25 cellular contexts compared by ENCODE assay signal in the genomic region with DNA sequence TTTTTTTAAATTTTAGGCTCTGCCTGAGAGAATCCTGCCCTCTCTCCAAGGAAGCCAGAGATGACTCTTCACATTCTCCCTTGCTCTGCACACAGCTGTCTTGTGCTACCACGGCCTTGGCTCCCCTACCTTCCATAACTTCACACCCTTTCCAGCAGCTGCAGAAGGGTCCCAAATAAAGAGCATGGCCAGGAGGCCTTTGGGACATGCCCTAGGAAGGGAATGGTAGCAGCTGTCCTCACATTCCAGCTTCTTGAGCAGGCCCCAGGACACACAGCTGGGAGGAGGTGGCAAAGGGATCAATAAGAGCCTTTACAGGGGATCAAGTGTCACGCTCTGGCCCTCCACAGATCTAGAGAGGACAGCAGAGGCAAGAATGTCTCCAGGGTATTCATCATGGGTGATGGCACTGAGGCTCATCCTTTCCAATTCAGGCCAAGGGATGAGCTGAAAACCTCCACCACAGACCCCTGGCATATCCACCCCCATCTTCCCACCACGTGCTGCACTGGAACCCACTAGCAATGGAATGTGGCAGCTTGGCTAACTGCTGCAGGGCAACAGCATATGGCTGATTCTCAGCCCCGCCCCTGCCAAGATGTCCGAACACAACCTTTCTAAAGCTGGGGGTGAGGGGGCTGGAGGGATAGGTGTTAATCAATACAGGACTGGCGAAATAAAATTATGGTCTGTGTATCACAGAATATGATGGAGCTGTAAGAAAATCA. TPM values are rescaled to one million over a fixed set of nuclear protein-coding genes. Genes with fewer than 3 reads are reported as not detected.
DNase-seq lines count a peak whose midpoint lies in the region; ATAC-seq and TF ChIP-seq lines count a peak whose summit lies in the region.
"Had no signal": no experiment of that assay in that cellular context is flagged by ENCODE, and none has a peak within 500 bp of the region (broad histone marks: within the 10 kb centered on the region; RNA-seq: fewer than 3 reads in every experiment).

No MANE protein-coding gene starts in this region.

- TF ChIP-seq POLR2A in heart left ventricle (IDR thresholded peaks at IDR 0.05): no peak

- H3K4me1 ChIP-seq in left ventricle myocardium inferior: peaks cover 28% of the 10 kb centered on the region
- peaks cover 0 to 20% (median 2%) of the 10 kb centered on the region in 12 donors for H3K4me1 ChIP-seq in heart left ventricle
- H3K4me1 ChIP-seq: testis had no signal

- TF ChIP-seq CTCF in left ventricle myocardium inferior (IDR thresholded peaks at IDR 0.05; ENCODE audit: borderline replicate concordance) (no peak), heart left ventricle (IDR thresholded peaks at IDR 0.05) (no peak)

- no peak overlapping the region for H3K4me3 ChIP-seq in left ventricle myocardium inferior
- no peak overlapping the region for H3K4me3 ChIP-seq in heart left ventricle
- H3K4me3 ChIP-seq: coronary artery, testis had no signal

- H3K27me3 ChIP-seq in left ventricle myocardium inferior (ENCODE audit: low read depth) (no peaks in the 10 kb centered on the region), heart left ventricle (no peaks in the 10 kb centered on the region)
- H3K27me3 ChIP-seq: brain microvascular endothelial cell, testis had no signal

- H3K9me3 ChIP-seq in left ventricle myocardium inferior (replicated peaks): no peaks in the 10 kb centered on the region
- no peaks in the 10 kb centered on the region for H3K9me3 ChIP-seq in heart left ventricle
- H3K9me3 ChIP-seq: testis had no signal

- intact Hi-C loops in left ventricle myocardium inferior (cut with micrococcal nuclease): loop anchor here (5.0 kb wide), 1 partner anchor 184 kb away; no protein-coding TSS in a partner anchor
- intact Hi-C loops in heart left ventricle (cut with DNase I): loop anchor here (2.0 to 10.0 kb wide), 7 partner anchors 114 to 314 kb away; no protein-coding TSS in a partner anchor

- peak overlapping the region; percentile 19 for H3K27ac ChIP-seq in left ventricle myocardium inferior (replicated peaks)
- H3K27ac ChIP-seq in heart left ventricle: peak overlapping the region in 4 of 12 donors; percentile 2 to 28 (median 20)
- peak overlapping the region; percentile 7 for H3K27ac ChIP-seq in angular gyrus (ENCODE audit: low read depth, low read length)
- H3K27ac ChIP-seq: brain microvascular endothelial cell, coronary artery, testis had no signal

- no peaks in the 10 kb centered on the region for H3K9me3 Mint-ChIP-seq in stimulated activated memory B cell treated with anti-CD40 and anti-IgM and Interleukin-4, amounts not matched to agents 10 μg/mL and 1 μg/mL and 100 μg/mL, for 72 hours
- H3K9me3 Mint-ChIP-seq: activated CD4-positive, alpha-beta memory T cell treated with anti-CD3 and anti-CD28 coated beads for 36 hours; activated T-cell treated with anti-CD3 and anti-CD28 coated beads, Interleukin-2, amount 50 U/mL, for 4 hours; CD4-positive, alpha-beta T cell; memory B cell; naive thymus-derived CD8-positive, alpha-beta T cell; T-helper 1 cell treated with Interleukin-12 subunit alpha and Interleukin-12 subunit beta and Interleukin-4 antibody, amounts not matched to agents 30 μg/mL and 1 μg/mL, for 36 hours had no signal

- peak overlapping the region; percentile 11 for H3K4me3 Mint-ChIP-seq in stimulated activated memory B cell treated with anti-CD40 and anti-IgM and Interleukin-4, amounts not matched to agents 10 μg/mL and 1 μg/mL and 100 μg/mL, for 72 hours
- H3K4me3 Mint-ChIP-seq: activated CD4-positive, alpha-beta memory T cell treated with anti-CD3 and anti-CD28 coated beads for 36 hours; activated T-cell treated with anti-CD3 and anti-CD28 coated beads, Interleukin-2, amount 50 U/mL, for 4 hours; CD4-positive, alpha-beta T cell; memory B cell; T-helper 1 cell treated with Interleukin-12 subunit alpha and Interleukin-12 subunit beta and Interleukin-4 antibody, amounts not matched to agents 30 μg/mL and 1 μg/mL, for 36 hours had no signal

- peaks cover 46% of the 10 kb centered on the region for H3K4me1 Mint-ChIP-seq in stimulated activated memory B cell treated with anti-CD40 and anti-IgM and Interleukin-4, amounts not matched to agents 10 μg/mL and 1 μg/mL and 100 μg/mL, for 72 hours

- no peaks in the 10 kb centered on the region for H3K27me3 Mint-ChIP-seq in stimulated activated memory B cell treated with anti-CD40 and anti-IgM and Interleukin-4, amounts not matched to agents 10 μg/mL and 1 μg/mL and 100 μg/mL, for 72 hours
- H3K27me3 Mint-ChIP-seq: activated CD4-positive, alpha-beta memory T cell treated with anti-CD3 and anti-CD28 coated beads for 36 hours; CD4-positive, alpha-beta T cell; memory B cell; naive thymus-derived CD8-positive, alpha-beta T cell had no signal

- H3K36me3 ChIP-seq in left ventricle myocardium inferior (peaks cover 84% of the 10 kb centered on the region), heart left ventricle (peaks cover 0 to 95% (median 83%) of the 10 kb centered on the region in 9 donors)

- H3K27ac Mint-ChIP-seq in stimulated activated memory B cell treated with anti-CD40 and anti-IgM and Interleukin-4, amounts not matched to agents 10 μg/mL and 1 μg/mL and 100 μg/mL, for 72 hours: peak overlapping the region; percentile 89
- H3K27ac Mint-ChIP-seq: activated CD4-positive, alpha-beta memory T cell treated with anti-CD3 and anti-CD28 coated beads for 36 hours; CD4-positive, alpha-beta T cell; memory B cell; T-helper 1 cell treated with Interleukin-12 subunit alpha and Interleukin-12 subunit beta and Interleukin-4 antibody, amounts not matched to agents 30 μg/mL and 1 μg/mL, for 36 hours had no signal

- ATAC-seq in heart left ventricle (no peak), HG02642 (IDR thresholded peaks at IDR 0.05; ENCODE audit: poor library complexity, unreplicated experiment) (peak; percentile 21), HG03039 (IDR thresholded peaks at IDR 0.05; ENCODE audit: unreplicated experiment) (no peak)
- peak; percentile 25 for ATAC-seq in stimulated activated memory B cell treated with anti-CD40 and anti-IgM and Interleukin-4, amounts not matched to agents 10 μg/mL and 1 μg/mL and 100 μg/mL, for 72 hours
- ATAC-seq: activated T-cell treated with anti-CD3 and anti-CD28 coated beads, Interleukin-2, amount 50 U/mL, for 4 hours; naive thymus-derived CD8-positive, alpha-beta T cell; PC-3 had no signal

- peaks cover 82% of the 10 kb centered on the region for H3K36me3 Mint-ChIP-seq in stimulated activated memory B cell treated with anti-CD40 and anti-IgM and Interleukin-4, amounts not matched to agents 10 μg/mL and 1 μg/mL and 100 μg/mL, for 72 hours

- WGBS in heart left ventricle, 4 donors: 65 to 71% (median 68%) methylated on average over 6 of the region's 6 CpGs

- DNase-seq in left ventricle myocardium inferior (no peak), heart left ventricle (no peak), hepatic stellate cell (ENCODE audit: low spot score) (no peak)
- no peak for DNase-seq in stimulated activated naive CD4-positive, alpha-beta T cell (lab: John Stamatoyannopoulos, UW)
- DNase-seq: activated CD4-positive, alpha-beta memory T cell treated with anti-CD3 and anti-CD28 coated beads for 36 hours; activated T-cell treated with anti-CD3 and anti-CD28 coated beads, Interleukin-2, amount 50 U/mL, for 4 hours; brain microvascular endothelial cell; CD4-positive, alpha-beta T cell; kidney; naive thymus-derived CD8-positive, alpha-beta T cell; NCI-H1417; NCI-H2171; NCI-H748 treated with DMSO at 0.1 percent for 48 hours; PC-3; testis had no signal

RNA-seq across cellular contexts. Expression of gene RAB29, which starts 17.8 kb away (rescaled TPM):
- total RNA-seq in left ventricle myocardium inferior (13.7 TPM), heart left ventricle (10 to 100 TPM; 13.8 to 26.0 (median 16.6) TPM)
- polyA plus RNA-seq in heart left ventricle: 10 to 100 TPM in 1 of 2 donors, 1 to 10 TPM in 1; 6.5 to 13.1 TPM

RNA-seq across cellular contexts. Expression of gene SLC41A1, which starts 19.9 kb away (rescaled TPM):
- total RNA-seq in left ventricle myocardium inferior (486 TPM), heart left ventricle (100 to 1,000 TPM; 247 to 442 (median 333) TPM)
- polyA plus RNA-seq in heart left ventricle: 100 to 1,000 TPM; 146 to 198 TPM

RNA-seq across cellular contexts. Expression of gene NUCKS1, which starts 43.1 kb away (rescaled TPM):
- total RNA-seq in left ventricle myocardium inferior (217 TPM), heart left ventricle (100 to 1,000 TPM in 8 of 9 donors, 10 to 100 TPM in 1; 83.8 to 240 (median 198) TPM)
- polyA plus RNA-seq in heart left ventricle: 10 to 100 TPM; 73.4 to 75.3 TPM

RNA-seq across cellular contexts. Expression of gene PM20D1, which starts 56.8 kb away (rescaled TPM):
- 1.7 TPM for total RNA-seq in left ventricle myocardium inferior
- 1 to 10 TPM in 2 of 9 donors, under 1 TPM in 6, not detected in 1; 0.45 to 1.4 (median 0.78) TPM for total RNA-seq in heart left ventricle
- under 1 TPM; 0.28 to 0.65 TPM for polyA plus RNA-seq in heart left ventricle
- total RNA-seq: endothelial cell of umbilical vein, fibroblast of villous mesenchyme, PC-3, pulmonary artery endothelial cell had no signal

Comparison
In these comparisons a context has a peak if more than half of its experiments do, and no peak if none do; other contexts are left out.
1. ATAC-seq: peak in HG02642 (single experiment) and stimulated activated memory B cell treated with anti-CD40 and anti-IgM and Interleukin-4, amounts not matched to agents 10 μg/mL and 1 μg/mL and 100 μg/mL, for 72 hours (single experiment); none in heart left ventricle (0 of 4) and HG03039 (single experiment).